ENCODE assay signal across 11 cellular contexts in the genomic region with DNA sequence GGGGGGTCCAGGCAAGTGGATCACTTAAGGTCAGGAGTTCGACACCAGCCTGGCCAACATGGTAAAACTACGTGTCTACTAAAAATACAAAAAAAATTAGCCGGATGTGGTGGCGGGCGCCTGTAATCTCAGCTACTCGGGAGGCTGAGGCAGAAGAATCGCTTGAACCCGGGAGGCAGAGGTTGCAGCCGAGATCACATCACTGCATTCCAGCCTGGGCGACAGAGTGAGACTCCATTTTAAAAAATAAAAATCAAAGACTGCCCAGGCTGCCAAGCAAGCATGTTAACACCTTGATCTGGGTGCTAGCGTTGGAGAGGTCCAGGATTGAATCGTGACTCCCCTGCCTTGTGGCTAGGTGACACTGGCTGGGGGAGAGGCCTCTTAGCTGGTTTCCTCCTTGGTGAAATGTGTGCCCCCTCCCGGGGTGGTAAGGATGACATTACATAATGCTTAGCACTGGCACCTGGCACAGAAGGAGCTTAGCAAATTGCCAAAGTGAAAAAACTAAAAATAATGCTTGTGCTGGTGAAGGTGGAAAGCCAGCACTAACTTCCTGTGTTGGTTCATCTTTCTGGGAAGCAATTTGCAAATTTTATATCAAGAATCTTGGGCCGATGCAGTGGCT. TPM values are rescaled to one million over a fixed set of nuclear protein-coding genes. Genes with fewer than 3 reads are reported as not detected.
DNase-seq lines count a peak whose midpoint lies in the region; ATAC-seq, FAIRE-seq and TF ChIP-seq lines count a peak whose summit lies in the region.
"Had no signal": no experiment of that assay in that cellular context is flagged by ENCODE, and none has a peak within 500 bp of the region (broad histone marks: within the 10 kb centered on the region; RNA-seq: fewer than 3 reads in every experiment).

No MANE protein-coding gene starts in this region.

- H3K4me3 Mint-ChIP-seq in CD4-positive, alpha-beta memory T cell = peak overlapping the region in 3 of 8 donors; percentile 20 to 71 (median 21)
- H3K4me3 Mint-ChIP-seq in nephron progenitor cell = no peak overlapping the region

- POLR2A ChIA-PET in A549 (lab: Yijun Ruan, JAX) = interaction anchor here (0.5 to 1.3 kb wide), 3 partner anchors 21 to 32 kb away, joined by 3 read pairs; no protein-coding TSS in a partner anchor
- POLR2A ChIA-PET in HCT116 (lab: Charles Lee) = interaction anchor here (0.5 to 1.3 kb wide), 5 partner anchors 25 to 925 kb away, joined by 3 to 5 read pairs (median 3); partner anchors contain the start of gene BBLN
- POLR2A ChIA-PET in CD4-positive, alpha-beta memory T cell (lab: Charles Lee; ENCODE audit: partially characterized antibody) = interaction anchor here (1.3 to 1.8 kb wide), 4 partner anchors 8 to 57 kb away, joined by 4 to 5 read pairs (median 5); no protein-coding TSS in a partner anchor

- no peak for ATAC-seq in A549
- ATAC-seq in HCT116 = no peak
- ATAC-seq in HG02840 (IDR thresholded peaks at IDR 0.05; ENCODE audit: low FRiP score, unreplicated experiment) = no peak

- 83% methylated on average over 14 of the region's 14 CpGs for WGBS in A549 (ENCODE audit: missing lambda C conversion rate)
- WGBS in prostate gland = 85% methylated on average over 14 of the region's 14 CpGs

- TF ChIP-seq RAD21 in A549 (conservative IDR thresholded peaks at IDR 0.05 in 1 of 2, IDR thresholded peaks at IDR 0.05 in 1 of 2) = no peak
- TF ChIP-seq RAD21 in HCT116 (IDR thresholded peaks at IDR 0.05; ENCODE audit: low read depth) = no peak

- no peak for TF ChIP-seq CTCF in A549 (IDR thresholded peaks at IDR 0.05)
- TF ChIP-seq CTCF in HCT116 (IDR thresholded peaks at IDR 0.05 in 2 of 3, conservative IDR thresholded peaks at IDR 0.05 in 1 of 3; ENCODE audit: borderline replicate concordance in 1 of 3, insufficient read depth in 1 of 3, low read depth in 2 of 3, low read length in 2 of 3) = no peak
- no peak for TF ChIP-seq CTCF in colonic mucosa (IDR thresholded peaks at IDR 0.05)
- TF ChIP-seq CTCF in prostate gland (IDR thresholded peaks at IDR 0.05) = no peak
- TF ChIP-seq CTCF in nephron progenitor cell (IDR thresholded peaks at IDR 0.05) = no peak

- CTCF ChIA-PET in A549 (lab: Yijun Ruan, JAX) (interaction anchor here (0.9 to 4.1 kb wide), 12 partner anchors 9 to 76 kb away, joined by 3 to 20 read pairs (median 4); partner anchors contain the start of gene DNM1), HCT116 (lab: Charles Lee) (interaction anchor here (0.6 to 1.7 kb wide), 3 partner anchors 10 to 25 kb away, joined by 3 to 5 read pairs (median 4); partner anchors contain the start of gene DNM1)
- CTCF ChIA-PET in CD4-positive, alpha-beta memory T cell (lab: Charles Lee; ENCODE audit: partially characterized antibody) = interaction anchor here (0.6 to 2.1 kb wide), 5 partner anchors 16 to 248 kb away, joined by 3 to 7 read pairs (median 6); no protein-coding TSS in a partner anchor

- peaks cover 13 to 27% (median 21%) of the 10 kb centered on the region in 4 donors for H3K4me1 Mint-ChIP-seq in CD4-positive, alpha-beta memory T cell
- peaks cover 25% of the 10 kb centered on the region for H3K4me1 Mint-ChIP-seq in nephron progenitor cell

- no peaks in the 10 kb centered on the region for H3K27me3 Mint-ChIP-seq in CD4-positive, alpha-beta memory T cell
- H3K27me3 Mint-ChIP-seq in nephron progenitor cell (ENCODE audit: low read depth, poor library complexity) = no peaks in the 10 kb centered on the region

- H3K27ac Mint-ChIP-seq in CD4-positive, alpha-beta memory T cell = no peak overlapping the region
- H3K27ac Mint-ChIP-seq in nephron progenitor cell = no peak overlapping the region

- H3K36me3 ChIP-seq in HCT116 (ENCODE audit: control insufficient read depth in 1 of 2, insufficient read depth in 2 of 2, low read length in 2 of 2) (peaks cover 0 to 4% of the 10 kb centered on the region in 2 experiments; a peak in 1 of 4 replicates), colonic mucosa (no peaks in the 10 kb centered on the region), prostate gland (no peaks in the 10 kb centered on the region)
- peaks cover 4% of the 10 kb centered on the region for H3K36me3 ChIP-seq in CD4-positive, alpha-beta memory T cell (ENCODE audit: insufficient read depth, low read length)

- no peak for TF ChIP-seq EP300 in A549 (IDR thresholded peaks at IDR 0.05)

- peaks cover 0 to 3% (median 0%) of the 10 kb centered on the region in 8 donors for H3K9me3 Mint-ChIP-seq in CD4-positive, alpha-beta memory T cell
- no peaks in the 10 kb centered on the region for H3K9me3 Mint-ChIP-seq in nephron progenitor cell

- peaks cover 10 to 11% of the 10 kb centered on the region in 2 donors for H3K36me3 Mint-ChIP-seq in CD4-positive, alpha-beta memory T cell
- peaks cover 7% of the 10 kb centered on the region for H3K36me3 Mint-ChIP-seq in nephron progenitor cell (ENCODE audit: low read depth)

- no TSS peak for BruUV-seq in HCT116 (replicated peaks; lab: Mats Ljungman, UMichigan)

- intact Hi-C loops in HCT116 (cut with micrococcal nuclease) = loop anchor here (10.0 kb wide), 1 partner anchor 151 kb away; the partner anchor contains the start of gene SLC27A4
- intact Hi-C loops in colonic mucosa (cut with DNase I) = no loop called here
- intact Hi-C loops in prostate gland (cut with DNase I) = loop anchor here (10.0 kb wide), 1 partner anchor 81 kb away; the partner anchor contains the start of genes GOLGA2 and SWI5
- intact Hi-C loops in CD4-positive, alpha-beta memory T cell (cut with micrococcal nuclease) = loop anchor here (1.0 kb wide), 1 partner anchor 148 kb away; no protein-coding TSS in a partner anchor

- H2AFZ ChIP-seq in HCT116 (ENCODE audit: low read depth, low read length, poor library complexity, severe bottlenecking) = no peak overlapping the region

- peak overlapping the region; percentile 94 for H3K4me2 ChIP-seq in A549
- peak overlapping the region; percentile 90 for H3K4me2 ChIP-seq in HCT116 (ENCODE audit: low read length)

- H3K27ac ChIP-seq in A549 (peak overlapping the region; percentile 98 to 99), HCT116 (ENCODE audit: low read depth, low read length) (peak overlapping the region; percentile 91), colonic mucosa (peak overlapping the region; percentile 89), prostate gland (peak overlapping the region; percentile 83 to 86)
- H3K27ac ChIP-seq in CD4-positive, alpha-beta memory T cell (ENCODE audit: low read depth, low read length) = no peak overlapping the region

- no peak overlapping the region for H3K4me3 ChIP-seq in A549
- no peak overlapping the region; a peak in 2 of 4 replicates for H3K4me3 ChIP-seq in HCT116 (replicated peaks in 1 of 2; ENCODE audit: low read depth in 1 of 2, low read length in 2 of 2)
- H3K4me3 ChIP-seq in colonic mucosa = no peak overlapping the region
- no peak overlapping the region for H3K4me3 ChIP-seq in prostate gland
- H3K4me3 ChIP-seq in CD4-positive, alpha-beta memory T cell (ENCODE audit: low read length in 2 of 2) = no peak overlapping the region

- no peak for DNase-seq in A549 (ENCODE audit: low read depth in 1 of 2, low spot score in 1 of 2)
- DNase-seq in HCT116 (ENCODE audit: low read depth, low spot score) = no peak
- no peak for DNase-seq in colonic mucosa
- no peak for DNase-seq in prostate gland (ENCODE audit: low spot score)
- no peak for DNase-seq in NCI-H2081 (lab: John Stamatoyannopoulos, UW)
- DNase-seq in CD4-positive, alpha-beta memory T cell = no peak
- no peak for DNase-seq in nephron progenitor cell

- TF ChIP-seq POLR2A in A549 (IDR thresholded peaks at IDR 0.05; ENCODE audit: low read length) (no peak), HCT116 (IDR thresholded peaks at IDR 0.05; ENCODE audit: borderline replicate concordance, extremely low read depth, insufficient read depth, insufficient read length) (no peak), prostate gland (IDR thresholded peaks at IDR 0.05) (no peak)

- no peaks in the 10 kb centered on the region for H3K9me3 ChIP-seq in A549
- H3K9me3 ChIP-seq in HCT116 (ENCODE audit: control insufficient read depth in 1 of 2, insufficient read depth in 1 of 2, low read depth in 1 of 2, low read length in 2 of 2) = no peaks in the 10 kb centered on the region
- no peaks in the 10 kb centered on the region for H3K9me3 ChIP-seq in colonic mucosa
- no peaks in the 10 kb centered on the region for H3K9me3 ChIP-seq in prostate gland
- no peaks in the 10 kb centered on the region for H3K9me3 ChIP-seq in CD4-positive, alpha-beta memory T cell (ENCODE audit: control insufficient read depth in 1 of 2, low read length in 2 of 2)

- no peaks in the 10 kb centered on the region for H3K9me2 ChIP-seq in HCT116 (ENCODE audit: insufficient read depth)

- peaks cover 20% of the 10 kb centered on the region for H3K79me2 ChIP-seq in HCT116 (ENCODE audit: insufficient read depth, low read length)

- H3K4me1 ChIP-seq in A549 = peaks cover 17% of the 10 kb centered on the region
- H3K4me1 ChIP-seq in HCT116 (ENCODE audit: control insufficient read depth in 1 of 2, insufficient read depth in 2 of 2, low read length in 2 of 2) = peaks cover 16 to 33% of the 10 kb centered on the region in 2 experiments
- peaks cover 9% of the 10 kb centered on the region for H3K4me1 ChIP-seq in colonic mucosa
- peaks cover 11% of the 10 kb centered on the region for H3K4me1 ChIP-seq in prostate gland (replicated peaks)
- peaks cover 18% of the 10 kb centered on the region for H3K4me1 ChIP-seq in CD4-positive, alpha-beta memory T cell (ENCODE audit: insufficient read depth, low read length)

- FAIRE-seq in A549 (lab: Jason Lieb, UNC) = no peak
- FAIRE-seq: H54, TTC549 had no signal

- H3K27me3 ChIP-seq in HCT116 (ENCODE audit: insufficient read depth, low read length) = no peaks in the 10 kb centered on the region
- no peaks in the 10 kb centered on the region for H3K27me3 ChIP-seq in colonic mucosa
- no peaks in the 10 kb centered on the region for H3K27me3 ChIP-seq in prostate gland (replicated peaks; ENCODE audit: insufficient read depth)
- no peaks in the 10 kb centered on the region for H3K27me3 ChIP-seq in CD4-positive, alpha-beta memory T cell (ENCODE audit: insufficient read depth, low read length)

- peak overlapping the region; percentile 97 for H3K9ac ChIP-seq in HCT116 (ENCODE audit: low read length)
- H3K9ac ChIP-seq in colonic mucosa (ENCODE audit: low read depth in 2 of 2, low read length in 2 of 2) = peak overlapping the region in 1 of 2 donors; percentile 54

- RAD21 ChIA-PET in HCT116 (lab: Charles Lee; ENCODE audit: low non-redundant PET in 1 of 2, low total read pairs in 2 of 2, uncharacterized antibody in 2 of 2, unreplicated experiment in 2 of 2) = no interaction called here

- H4K20me1 ChIP-seq in HCT116 (ENCODE audit: insufficient read depth) = no peaks in the 10 kb centered on the region

RNA-seq across cellular contexts. Expression of gene CIZ1, which starts 2.2 kb away (rescaled TPM):
- polyA plus RNA-seq in A549 (2011; rRNA removed) (39.2 and 50.3 TPM in 2 replicates), A549 (2017; fragmentation: RNase III; extraction: RNeasy Plus Mini Kit Qiagen cat#74134 plus additional on column Dnase treatment) (83.0 to 93.6 TPM (median 92.5 TPM) in 3 replicates)
- polyA plus RNA-seq in A549 (2012; cell fraction: cytosol; rRNA removed) = 40.3 and 49.3 TPM in 2 replicates
- polyA plus RNA-seq in A549 (2012; cell fraction: nucleus; rRNA removed) = 87.4 and 112 TPM in 2 replicates
- polyA minus RNA-seq in A549 (2011; rRNA and poly(A)+ RNA removed) = 47.2 and 76.6 TPM in 2 replicates
- total RNA-seq in HCT116 (2021; ENCODE audit: unreplicated experiment) (144 TPM), colonic mucosa (10 to 100 TPM; 97.5 to 97.7 TPM), prostate gland (10 to 100 TPM; 55.2 to 94.0 TPM)
- 132 and 147 TPM in 2 replicates for polyA plus RNA-seq in HCT116 (2012)
- total RNA-seq in CD4-positive, alpha-beta memory T cell = 100 to 1,000 TPM; 156 to 165 TPM
- 10 to 100 TPM in 1 of 2 donors, 1 to 10 TPM in 1; 3.1 to 38.9 TPM for polyA plus RNA-seq in CD4-positive, alpha-beta memory T cell

RNA-seq across cellular contexts. Expression of gene DNM1, which starts 9.6 kb away (rescaled TPM):
- polyA plus RNA-seq in A549 (2011; rRNA removed) (60.2 and 70.7 TPM in 2 replicates), A549 (2017; fragmentation: RNase III; extraction: RNeasy Plus Mini Kit Qiagen cat#74134 plus additional on column Dnase treatment) (99.8 to 139 TPM (median 136 TPM) in 3 replicates)
- 65.9 and 77.9 TPM in 2 replicates for polyA plus RNA-seq in A549 (2012; cell fraction: cytosol; rRNA removed)
- 394 and 431 TPM in 2 replicates for polyA plus RNA-seq in A549 (2012; cell fraction: nucleus; rRNA removed)
- polyA minus RNA-seq in A549 (2011; rRNA and poly(A)+ RNA removed) = 198 and 226 TPM in 2 replicates
- total RNA-seq in HCT116 (2021; ENCODE audit: unreplicated experiment) (12.0 TPM), colonic mucosa (1 to 10 TPM; 2.5 to 6.8 TPM), prostate gland (1 to 10 TPM; 2.0 to 7.7 TPM)
- polyA plus RNA-seq in HCT116 (2012) = 10.3 and 11.1 TPM in 2 replicates
- total RNA-seq in CD4-positive, alpha-beta memory T cell = 1 to 10 TPM; 1.4 to 2.2 TPM
- not detected for polyA plus RNA-seq in CD4-positive, alpha-beta memory T cell

RNA-seq across cellular contexts. Expression of gene BBLN, which starts 33.5 kb away (rescaled TPM):
- polyA plus RNA-seq in A549 (2011; rRNA removed) = 23.0 and 23.8 TPM in 2 replicates
- polyA plus RNA-seq in A549 (2012; cell fraction: cytosol; rRNA removed) = 39.6 and 58.1 TPM in 2 replicates
- polyA plus RNA-seq in A549 (2012; cell fraction: nucleus; rRNA removed) = 36.5 and 39.0 TPM in 2 replicates
- 23.3 to 28.1 TPM (median 26.0 TPM) in 3 replicates for polyA plus RNA-seq in A549 (2017; fragmentation: RNase III; extraction: RNeasy Plus Mini Kit Qiagen cat#74134 plus additional on column Dnase treatment)
- polyA minus RNA-seq in A549 (2011; rRNA and poly(A)+ RNA removed) = 8.4 and 8.9 TPM in 2 replicates
- total RNA-seq in HCT116 (2021; ENCODE audit: unreplicated experiment) = 119 TPM
- 113 and 131 TPM in 2 replicates for polyA plus RNA-seq in HCT116 (2012)
- total RNA-seq in colonic mucosa = 10 to 100 TPM; 47.5 to 53.0 TPM
- total RNA-seq in prostate gland = 100 to 1,000 TPM; 333 to 437 TPM
- 10 to 100 TPM; 47.8 to 50.5 TPM for total RNA-seq in CD4-positive, alpha-beta memory T cell
- polyA plus RNA-seq in CD4-positive, alpha-beta memory T cell = 100 to 1,000 TPM; 110 to 136 TPM

RNA-seq across cellular contexts. Expression of gene LCN2, which starts 44.3 kb away (rescaled TPM):
- polyA plus RNA-seq in A549 (2011; rRNA removed) = 11.9 and 18.1 TPM in 2 replicates
- polyA plus RNA-seq in A549 (2012; cell fraction: cytosol; rRNA removed) = 0.89 and 0.93 TPM in 2 replicates
- polyA plus RNA-seq in A549 (2012; cell fraction: nucleus; rRNA removed) = 0.55 and 1.0 TPM in 2 replicates
- polyA plus RNA-seq in A549 (2017; fragmentation: RNase III; extraction: RNeasy Plus Mini Kit Qiagen cat#74134 plus additional on column Dnase treatment) = 2.3 to 3.0 TPM (median 2.6 TPM) in 3 replicates
- polyA minus RNA-seq in A549 (2011; rRNA and poly(A)+ RNA removed) = 5.7 and 7.4 TPM in 2 replicates
- 9.2 TPM for total RNA-seq in HCT116 (2021; ENCODE audit: unreplicated experiment)
- polyA plus RNA-seq in HCT116 (2012) = 99.1 and 318 TPM in 2 replicates
- total RNA-seq in colonic mucosa = 100 to 1,000 TPM; 162 to 374 TPM
- 10 to 100 TPM; 30.5 to 43.7 TPM for total RNA-seq in prostate gland
- not detected for total RNA-seq in CD4-positive, alpha-beta memory T cell
- not detected for polyA plus RNA-seq in CD4-positive, alpha-beta memory T cell
- polyA plus RNA-seq: BJ had no signal
